8 cellular contexts compared by ENCODE assay signal in the genomic region with DNA sequence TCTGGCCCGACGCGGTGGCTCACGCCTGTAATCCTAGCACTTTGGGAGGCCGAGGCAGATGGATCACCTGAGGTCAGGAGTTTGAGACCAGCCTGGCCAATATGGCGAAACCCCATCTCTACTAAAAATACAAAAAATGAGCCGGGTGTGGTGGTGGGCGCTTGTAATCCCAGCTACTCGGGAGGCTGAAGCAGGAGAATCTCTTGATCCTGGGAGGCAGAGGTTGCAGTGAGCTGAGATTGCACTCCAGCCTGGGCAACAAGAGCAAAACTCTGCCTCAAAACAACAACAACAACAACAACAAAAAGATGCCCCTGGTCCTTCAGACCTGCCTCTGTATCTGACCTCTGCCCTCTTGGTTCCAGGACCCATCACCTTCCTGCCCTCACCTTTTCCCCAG. TPM values are rescaled to one million over a fixed set of nuclear protein-coding genes. Genes with fewer than 3 reads are reported as not detected.
DNase-seq lines count a peak whose midpoint lies in the region; ATAC-seq, FAIRE-seq and TF ChIP-seq lines count a peak whose summit lies in the region.
"Not testable (repeated sequence)": the region's sequence is repeated elsewhere in the genome, so short reads cannot be mapped to it uniquely, and the experiment has no call there.
"Had no signal": no experiment of that assay in that cellular context is flagged by ENCODE, and none has a peak within 500 bp of the region (broad histone marks: within the 10 kb centered on the region; RNA-seq: fewer than 3 reads in every experiment).

No MANE protein-coding gene starts in this region.

- H3K27ac Mint-ChIP-seq in activated CD4-positive, alpha-beta memory T cell treated with anti-CD3 and anti-CD28 coated beads for 36 hours, result peak overlapping the region; percentile 77

- H3K36me3 ChIP-seq in GM06990 (ENCODE audit: control insufficient read depth, insufficient read depth, low read length) (peaks cover 15% of the 10 kb centered on the region), K562 (ENCODE audit: control insufficient read depth, insufficient read depth, low read length) (peaks cover 50% of the 10 kb centered on the region; the same call in 2 of the 3 replicates), esophagus squamous epithelium (peaks cover 4 to 41% (median 27%) of the 10 kb centered on the region in 3 donors), lower lobe of right lung (peaks cover 46% of the 10 kb centered on the region)

- TF ChIP-seq POLR2A in NB4 (IDR thresholded peaks at IDR 0.05; ENCODE audit: extremely low read depth, insufficient read length); K562 (conservative IDR thresholded peaks at IDR 0.05); esophagus squamous epithelium (IDR thresholded peaks at IDR 0.05): not testable (repeated sequence)

- not testable (repeated sequence) for H3K9me1 ChIP-seq in K562 (ENCODE audit: control insufficient read depth, insufficient read depth, low read length)

- H3K4me1 ChIP-seq in K562 (replicated peaks in 1 of 2; ENCODE audit: control insufficient read depth in 2 of 2, insufficient read depth in 2 of 2, low read length in 2 of 2) (peaks cover 0 to 39% of the 10 kb centered on the region in 2 experiments; a peak in 3 of 5 replicates), esophagus squamous epithelium (peaks cover 42 to 63% (median 43%) of the 10 kb centered on the region in 3 donors), lower lobe of right lung (peaks cover 47% of the 10 kb centered on the region)

- H3K9me3 ChIP-seq in K562 (replicated peaks; ENCODE audit: control insufficient read depth, insufficient read depth, low read depth, low read length); esophagus squamous epithelium; lower lobe of right lung: not testable (repeated sequence)

- H3K9me3 Mint-ChIP-seq in activated CD4-positive, alpha-beta memory T cell treated with anti-CD3 and anti-CD28 coated beads for 36 hours, result not testable (repeated sequence)

- H3K4me3 ChIP-seq in GM06990 (replicated peaks; ENCODE audit: low read depth, low read length), result peak overlapping the region; percentile 80
- peak overlapping the region; percentile 83 for H3K4me3 ChIP-seq in NB4 (ENCODE audit: low read depth, low read length)
- peak overlapping the region; percentile 96 for H3K4me3 ChIP-seq in K562
- peak overlapping the region in 2 of 4 donors; percentile 83 to 95 for H3K4me3 ChIP-seq in esophagus squamous epithelium
- peak overlapping the region; percentile 86 for H3K4me3 ChIP-seq in lower lobe of right lung
- H3K4me3 ChIP-seq in retinal pigment epithelial cell (ENCODE audit: low read length), result peak overlapping the region; percentile 90

- WGBS in K562 (ENCODE audit: insufficient coverage, low coverage, missing lambda C conversion rate), result 77% methylated on average over 9 of the region's 9 CpGs
- WGBS in esophagus squamous epithelium, 2 donors, result 74 to 77% methylated on average over 7 to 9 of the region's 9 CpGs

- peak overlapping the region; percentile 88 for H3K4me3 Mint-ChIP-seq in activated CD4-positive, alpha-beta memory T cell treated with anti-CD3 and anti-CD28 coated beads for 36 hours

- peak overlapping the region; percentile 96 for H3K4me2 ChIP-seq in K562 (ENCODE audit: insufficient read depth, low read length)

- CTCF ChIA-PET in activated CD4-positive, alpha-beta memory T cell treated with anti-CD3 and anti-CD28 coated beads for 36 hours (lab: Charles Lee), result interaction anchor here (0.7 to 5.7 kb wide), 2 partner anchors 10 to 105 kb away, joined by 3 to 64 read pairs; no protein-coding TSS in a partner anchor
- CTCF ChIA-PET in K562 (lab: Yijun Ruan, JAX; ENCODE audit: low intra/inter-chr PET ratio), result not testable (repeated sequence)

- ATAC-seq in K562, lower lobe of right lung: not testable (repeated sequence)

- TF ChIP-seq CTCF in GM06990 (IDR thresholded peaks at IDR 0.05; ENCODE audit: insufficient read depth, low read length, poor library complexity, severe bottlenecking); NB4 (IDR thresholded peaks at IDR 0.05; ENCODE audit: low read depth, low read length); K562 (IDR thresholded peaks at IDR 0.05 in 2 of 3, conservative IDR thresholded peaks at IDR 0.05 in 1 of 3; ENCODE audit: insufficient read depth in 2 of 3, low read depth in 1 of 3, low read length in 3 of 3); esophagus squamous epithelium (IDR thresholded peaks at IDR 0.05); lower lobe of right lung (IDR thresholded peaks at IDR 0.05); retinal pigment epithelial cell (conservative IDR thresholded peaks at IDR 0.05; ENCODE audit: low read depth, low read length): not testable (repeated sequence)

- not testable (repeated sequence) for H2AFZ ChIP-seq in K562 (ENCODE audit: low read depth, low read length)

- not testable (repeated sequence) for BruUV-seq in K562 (replicated peaks; lab: Mats Ljungman, UMichigan)

- H3K27me3 ChIP-seq in GM06990 (replicated peaks; ENCODE audit: control insufficient read depth, insufficient read depth, low read length); K562 (ENCODE audit: control insufficient read depth in 2 of 2, insufficient read depth in 2 of 2, low read length in 2 of 2); esophagus squamous epithelium; lower lobe of right lung (ENCODE audit: low read depth): not testable (repeated sequence)

- not testable (repeated sequence) for TF ChIP-seq RAD21 in K562 (CRISPR knock-in tag; conservative IDR thresholded peaks at IDR 0.05 in 1 of 2, IDR thresholded peaks at IDR 0.05 in 1 of 2)

- not testable (repeated sequence) for DNase-seq in GM06990 (ENCODE audit: extremely low read depth, insufficient read length); NB4 (ENCODE audit: low read depth); activated CD4-positive, alpha-beta memory T cell treated with anti-CD3 and anti-CD28 coated beads for 36 hours; K562 (ENCODE audit: extremely low read depth in 1 of 4, low spot score in 3 of 4); esophagus squamous epithelium (lab: John Stamatoyannopoulos, UW); lower lobe of right lung; retinal pigment epithelial cell (ENCODE audit: low read depth)

- TF ChIP-seq EP300 in K562 (IDR thresholded peaks at IDR 0.05; ENCODE audit: low read length), result not testable (repeated sequence)

- POLR2A ChIA-PET in activated CD4-positive, alpha-beta memory T cell treated with anti-CD3 and anti-CD28 coated beads for 36 hours (lab: Charles Lee), result interaction anchor here (1.5 to 3.1 kb wide), 3 partner anchors 9 to 65 kb away, joined by 3 to 17 read pairs (median 6); a partner anchor contains a TSS
- POLR2A ChIA-PET in K562 (lab: Yijun Ruan, JAX), result interaction anchor here (0.6 to 3.7 kb wide), 11 partner anchors 8 to 162 kb away, joined by 3 to 18 read pairs (median 6); a partner anchor contains a TSS

- intact Hi-C loops in activated CD4-positive, alpha-beta memory T cell treated with anti-CD3 and anti-CD28 coated beads for 36 hours (cut with micrococcal nuclease); K562 (cut with micrococcal nuclease); esophagus squamous epithelium (cut with DNase I); lower lobe of right lung (cut with DNase I): not testable (repeated sequence)

- peaks cover 50% of the 10 kb centered on the region for H3K79me2 ChIP-seq in K562 (ENCODE audit: control insufficient read depth, insufficient read depth, low read length)

- not testable (repeated sequence) for FAIRE-seq in K562 (lab: Jason Lieb, UNC)

- peak overlapping the region; percentile 88 to 99; a peak in 2 of 4 replicates for H3K9ac ChIP-seq in K562 (ENCODE audit: insufficient read depth in 1 of 2, low read depth in 2 of 2, low read length in 2 of 2)

- in situ Hi-C loops in K562 (cut with MboI), result not testable (repeated sequence)

- H3K27ac ChIP-seq in K562 (ENCODE audit: extremely low read depth, low read depth, low read length) (peak overlapping the region; percentile 47; the same call in 1 of the 3 replicates), esophagus squamous epithelium (peak overlapping the region; percentile 88 to 97 (median 92))
- H3K27ac ChIP-seq in lower lobe of right lung, result not testable (repeated sequence)

- peaks cover 41% of the 10 kb centered on the region for H3K4me1 Mint-ChIP-seq in activated CD4-positive, alpha-beta memory T cell treated with anti-CD3 and anti-CD28 coated beads for 36 hours (ENCODE audit: low read depth)

- H4K20me1 ChIP-seq in K562 (replicated peaks; ENCODE audit: control insufficient read depth, insufficient read depth, low read length), result not testable (repeated sequence)

- H3K36me3 Mint-ChIP-seq in activated CD4-positive, alpha-beta memory T cell treated with anti-CD3 and anti-CD28 coated beads for 36 hours, result peaks cover 35% of the 10 kb centered on the region

- H3K27me3 Mint-ChIP-seq in activated CD4-positive, alpha-beta memory T cell treated with anti-CD3 and anti-CD28 coated beads for 36 hours, result not testable (repeated sequence)

RNA-seq across cellular contexts. Expression of a gene that starts 1.4 kb away (rescaled TPM):
- 10 to 100 TPM; 31.2 to 32.6 TPM for total RNA-seq in activated CD4-positive, alpha-beta memory T cell treated with anti-CD3 and anti-CD28 coated beads for 36 hours
- total RNA-seq in K562 (2011; cell fraction: chromatin; rRNA removed; ENCODE audit: low replicate concordance), result 2.1 and 5.5 TPM in 2 replicates
- 10.1 and 11.0 TPM in 2 replicates for total RNA-seq in K562 (2011; cell fraction: nucleolus; rRNA removed)
- total RNA-seq in K562 (2011; cell fraction: nucleoplasm; rRNA removed), result 7.2 TPM in 2 replicates
- total RNA-seq in K562 (2014; rRNA removed) (143 and 161 TPM in 2 replicates), K562 (2014; rRNA removed; fragmentation: Illumina TruSeq; extraction: Trizol) (9.1 and 12.9 TPM in 2 replicates), K562 (2015; rRNA removed; fragmentation: Illumina TruSeq; extraction: Trizol) (39.5 and 40.1 TPM in 2 replicates), K562 (2021) (47.3 and 48.8 TPM in 2 replicates), esophagus squamous epithelium (10 to 100 TPM; 34.4 to 59.7 (median 44.9) TPM), lower lobe of right lung (14.8 TPM)
- polyA plus RNA-seq in K562 (2011; rRNA removed) (29.2 and 30.4 TPM in 2 replicates), K562 (2014; fragmentation: Illumina TruSeq; extraction: Trizol) (11.5 and 20.3 TPM in 2 replicates), K562 (2014; fragmentation: Nextera tagmentation; extraction: Ambion mirVana) (1 to 10 TPM; 5.1 to 6.8 TPM), K562 (2014; rRNA removed) (114 and 122 TPM in 2 replicates)
- 29.3 and 72.0 TPM in 2 replicates for polyA plus RNA-seq in K562 (2011; cell fraction: cytosol; rRNA removed)
- 15.3 and 17.2 TPM in 2 replicates for polyA plus RNA-seq in K562 (2011; cell fraction: nucleus; rRNA removed)
- polyA plus RNA-seq in K562 (2012), result 35.2 and 43.7 TPM in 2 replicates
- 4.2 and 6.1 TPM in 2 replicates for polyA minus RNA-seq in K562 (2011; rRNA and poly(A)+ RNA removed)
- polyA minus RNA-seq in K562 (2011; cell fraction: cytosol; rRNA and poly(A)+ RNA removed), result 9.9 and 13.6 TPM in 2 replicates
- polyA minus RNA-seq in K562 (2011; cell fraction: nucleus; rRNA and poly(A)+ RNA removed), result 4.6 and 5.3 TPM in 2 replicates

RNA-seq across cellular contexts. Expression of a gene that starts 9.9 kb away (rescaled TPM):
- 100 to 1,000 TPM; 190 to 194 TPM for total RNA-seq in activated CD4-positive, alpha-beta memory T cell treated with anti-CD3 and anti-CD28 coated beads for 36 hours
- 62.5 and 156 TPM in 2 replicates for total RNA-seq in K562 (2011; cell fraction: chromatin; rRNA removed; ENCODE audit: low replicate concordance)
- 117 and 120 TPM in 2 replicates for total RNA-seq in K562 (2011; cell fraction: nucleolus; rRNA removed)
- 89.2 and 96.1 TPM in 2 replicates for total RNA-seq in K562 (2011; cell fraction: nucleoplasm; rRNA removed)
- total RNA-seq in K562 (2014; rRNA removed), result 181 and 279 TPM in 2 replicates
- 47.8 and 56.5 TPM in 2 replicates for total RNA-seq in K562 (2014; rRNA removed; fragmentation: Illumina TruSeq; extraction: Trizol)
- 102 and 103 TPM in 2 replicates for total RNA-seq in K562 (2015; rRNA removed; fragmentation: Illumina TruSeq; extraction: Trizol)
- total RNA-seq in K562 (2021), result 143 and 155 TPM in 2 replicates
- polyA plus RNA-seq in K562 (2011; rRNA removed), result 44.1 and 61.2 TPM in 2 replicates
- 93.6 and 155 TPM in 2 replicates for polyA plus RNA-seq in K562 (2011; cell fraction: cytosol; rRNA removed)
- polyA plus RNA-seq in K562 (2011; cell fraction: nucleus; rRNA removed), result 108 and 152 TPM in 2 replicates
- 184 and 224 TPM in 2 replicates for polyA plus RNA-seq in K562 (2012)
- 179 and 212 TPM in 2 replicates for polyA plus RNA-seq in K562 (2014; fragmentation: Illumina TruSeq; extraction: Trizol)
- polyA plus RNA-seq in K562 (2014; fragmentation: Nextera tagmentation; extraction: Ambion mirVana), result 10 to 100 TPM in 1 of 2 experiments, 1 to 10 TPM in 1; 9.5 to 40.4 TPM
- 101 and 127 TPM in 2 replicates for polyA plus RNA-seq in K562 (2014; rRNA removed)
- polyA minus RNA-seq in K562 (2011; rRNA and poly(A)+ RNA removed), result 33.9 and 34.4 TPM in 2 replicates
- polyA minus RNA-seq in K562 (2011; cell fraction: cytosol; rRNA and poly(A)+ RNA removed), result 98.0 and 181 TPM in 2 replicates
- 31.2 and 37.4 TPM in 2 replicates for polyA minus RNA-seq in K562 (2011; cell fraction: nucleus; rRNA and poly(A)+ RNA removed)
- total RNA-seq in esophagus squamous epithelium, result 10 to 100 TPM; 67.7 to 87.4 (median 82.4) TPM
- 93.3 TPM for total RNA-seq in lower lobe of right lung

RNA-seq across cellular contexts. Expression of a gene that starts 13.8 kb away (rescaled TPM):
- under 1 TPM in 1 of 2 experiments, not detected in 1; 0.12 TPM for total RNA-seq in activated CD4-positive, alpha-beta memory T cell treated with anti-CD3 and anti-CD28 coated beads for 36 hours
- total RNA-seq in K562 (2011; cell fraction: chromatin; rRNA removed; ENCODE audit: low replicate concordance), result 2.2 and 4.9 TPM in 2 replicates
- 2.3 and 2.4 TPM in 2 replicates for total RNA-seq in K562 (2011; cell fraction: nucleolus; rRNA removed)
- total RNA-seq in K562 (2011; cell fraction: nucleoplasm; rRNA removed), result 2.3 and 3.3 TPM in 2 replicates
- total RNA-seq in K562 (2014; rRNA removed) (0.27 and 0.82 TPM in 2 replicates), K562 (2014; rRNA removed; fragmentation: Illumina TruSeq; extraction: Trizol) (0.38 and 0.40 TPM in 2 replicates), K562 (2015; rRNA removed; fragmentation: Illumina TruSeq; extraction: Trizol) (0.22 and 0.23 TPM in 2 replicates), K562 (2021) (0.74 and 0.78 TPM in 2 replicates), esophagus squamous epithelium (not detected), lower lobe of right lung (0.32 TPM)
- polyA plus RNA-seq in K562 (2011; rRNA removed) (0.60 and 0.89 TPM in 2 replicates), K562 (2014; fragmentation: Illumina TruSeq; extraction: Trizol) (0.71 and 0.83 TPM in 2 replicates), K562 (2014; fragmentation: Nextera tagmentation; extraction: Ambion mirVana) (under 1 TPM; 0.42 to 0.63 TPM), K562 (2014; rRNA removed) (0.50 and 0.66 TPM in 2 replicates)
- 0.71 and 0.72 TPM in 2 replicates for polyA plus RNA-seq in K562 (2011; cell fraction: cytosol; rRNA removed)
- 1.9 and 3.0 TPM in 2 replicates for polyA plus RNA-seq in K562 (2011; cell fraction: nucleus; rRNA removed)
- 0.43 and 0.97 TPM in 2 replicates for polyA plus RNA-seq in K562 (2012)
- 0.18 and 0.28 TPM in 2 replicates for polyA minus RNA-seq in K562 (2011; rRNA and poly(A)+ RNA removed)
- 0.48 TPM in 1 of 2 replicates, not detected in the other for polyA minus RNA-seq in K562 (2011; cell fraction: cytosol; rRNA and poly(A)+ RNA removed)
- 0.33 TPM in 1 of 2 replicates, not detected in the other for polyA minus RNA-seq in K562 (2011; cell fraction: nucleus; rRNA and poly(A)+ RNA removed)
- total RNA-seq: mesenteric fat pad had no signal

RNA-seq across cellular contexts. Expression of a gene that starts 17.2 kb away (rescaled TPM):
- 100 to 1,000 TPM; 625 to 642 TPM for total RNA-seq in activated CD4-positive, alpha-beta memory T cell treated with anti-CD3 and anti-CD28 coated beads for 36 hours
- 1,154 and 1,519 TPM in 2 replicates for total RNA-seq in K562 (2011; cell fraction: chromatin; rRNA removed; ENCODE audit: low replicate concordance)
- total RNA-seq in K562 (2011; cell fraction: nucleolus; rRNA removed), result 2,017 and 2,086 TPM in 2 replicates
- 1,334 and 1,801 TPM in 2 replicates for total RNA-seq in K562 (2011; cell fraction: nucleoplasm; rRNA removed)
- total RNA-seq in K562 (2014; rRNA removed) (673 and 912 TPM in 2 replicates), K562 (2014; rRNA removed; fragmentation: Illumina TruSeq; extraction: Trizol) (473 and 509 TPM in 2 replicates), K562 (2015; rRNA removed; fragmentation: Illumina TruSeq; extraction: Trizol) (794 and 811 TPM in 2 replicates), K562 (2021) (730 and 790 TPM in 2 replicates), esophagus squamous epithelium (100 to 1,000 TPM; 262 to 577 (median 513) TPM), lower lobe of right lung (872 TPM)
- polyA plus RNA-seq in K562 (2011; rRNA removed) (628 and 644 TPM in 2 replicates), K562 (2014; fragmentation: Illumina TruSeq; extraction: Trizol) (643 and 731 TPM in 2 replicates), K562 (2014; fragmentation: Nextera tagmentation; extraction: Ambion mirVana) (100 to 1,000 TPM; 126 to 147 TPM), K562 (2014; rRNA removed) (642 and 658 TPM in 2 replicates)
- 488 and 529 TPM in 2 replicates for polyA plus RNA-seq in K562 (2011; cell fraction: cytosol; rRNA removed)
- polyA plus RNA-seq in K562 (2011; cell fraction: nucleus; rRNA removed), result 369 and 585 TPM in 2 replicates
- 684 and 846 TPM in 2 replicates for polyA plus RNA-seq in K562 (2012)
- polyA minus RNA-seq in K562 (2011; rRNA and poly(A)+ RNA removed), result 673 and 889 TPM in 2 replicates
- 377 and 404 TPM in 2 replicates for polyA minus RNA-seq in K562 (2011; cell fraction: cytosol; rRNA and poly(A)+ RNA removed)
- polyA minus RNA-seq in K562 (2011; cell fraction: nucleus; rRNA and poly(A)+ RNA removed), result 138 and 244 TPM in 2 replicates

RNA-seq across cellular contexts. Expression of a gene that starts 22.1 kb away (rescaled TPM):
- total RNA-seq in activated CD4-positive, alpha-beta memory T cell treated with anti-CD3 and anti-CD28 coated beads for 36 hours, result 100 to 1,000 TPM; 109 to 110 TPM
- 40.0 and 119 TPM in 2 replicates for total RNA-seq in K562 (2011; cell fraction: chromatin; rRNA removed; ENCODE audit: low replicate concordance)
- 123 and 134 TPM in 2 replicates for total RNA-seq in K562 (2011; cell fraction: nucleolus; rRNA removed)
- 41.9 and 67.4 TPM in 2 replicates for total RNA-seq in K562 (2011; cell fraction: nucleoplasm; rRNA removed)
- total RNA-seq in K562 (2014; rRNA removed), result 186 and 188 TPM in 2 replicates
- total RNA-seq in K562 (2014; rRNA removed; fragmentation: Illumina TruSeq; extraction: Trizol), result 23.7 and 36.8 TPM in 2 replicates
- 89.6 and 102 TPM in 2 replicates for total RNA-seq in K562 (2015; rRNA removed; fragmentation: Illumina TruSeq; extraction: Trizol)
- total RNA-seq in K562 (2021), result 237 TPM in 2 replicates
- 25.2 and 39.6 TPM in 2 replicates for polyA plus RNA-seq in K562 (2011; rRNA removed)
- 37.9 and 94.3 TPM in 2 replicates for polyA plus RNA-seq in K562 (2011; cell fraction: cytosol; rRNA removed)
- polyA plus RNA-seq in K562 (2011; cell fraction: nucleus; rRNA removed), result 112 and 187 TPM in 2 replicates
- 137 and 208 TPM in 2 replicates for polyA plus RNA-seq in K562 (2012)
- polyA plus RNA-seq in K562 (2014; fragmentation: Illumina TruSeq; extraction: Trizol), result 173 and 186 TPM in 2 replicates
- polyA plus RNA-seq in K562 (2014; fragmentation: Nextera tagmentation; extraction: Ambion mirVana), result 10 to 100 TPM; 32.6 to 40.0 TPM
- polyA plus RNA-seq in K562 (2014; rRNA removed), result 117 and 142 TPM in 2 replicates
- polyA minus RNA-seq in K562 (2011; rRNA and poly(A)+ RNA removed), result 10.9 and 13.1 TPM in 2 replicates
- 49.3 and 54.1 TPM in 2 replicates for polyA minus RNA-seq in K562 (2011; cell fraction: cytosol; rRNA and poly(A)+ RNA removed)
- 39.9 and 40.1 TPM in 2 replicates for polyA minus RNA-seq in K562 (2011; cell fraction: nucleus; rRNA and poly(A)+ RNA removed)
- total RNA-seq in esophagus squamous epithelium, result 10 to 100 TPM; 47.7 to 53.8 (median 51.0) TPM
- total RNA-seq in lower lobe of right lung, result 44.4 TPM
